In genomic region chr5:76457685-76458491, GRCh38 we compare ENCODE assay signal across 1 cellular context.
TF ChIP-seq lines count a peak whose summit lies in the region.

No MANE protein-coding gene starts in this region.

TF ChIP-seq in SK-N-SH, 30 proteins besides CTCF, POLR2A, EP300 and RAD21 (continued from another document):
- TF ChIP-seq MAX (IDR thresholded peaks at IDR 0.05; ENCODE audit: low read depth) (no peak), NRF1 (IDR thresholded peaks at IDR 0.05; ENCODE audit: low read depth, low read length) (no peak), EZH2phosphoT487 (IDR thresholded peaks at IDR 0.05; ENCODE audit: borderline replicate concordance, low read depth) (no peak), NFIC (IDR thresholded peaks at IDR 0.05; ENCODE audit: borderline replicate concordance) (no peak), GABPA (IDR thresholded peaks at IDR 0.05; ENCODE audit: low read depth) (no peak), PBX3 (IDR thresholded peaks at IDR 0.05) (no peak), FOSL2 (IDR thresholded peaks at IDR 0.05; ENCODE audit: borderline replicate concordance, low read depth) (no peak), RCOR1 (IDR thresholded peaks at IDR 0.05; ENCODE audit: low read length) (peak; percentile 69; the same call in 1 of the 2 replicates), SIN3A (IDR thresholded peaks at IDR 0.05; ENCODE audit: borderline replicate concordance, low read depth, low read length) (no peak), FOXJ3 (CRISPR knock-in tag; IDR thresholded peaks at IDR 0.05) (no peak), MEF2A (IDR thresholded peaks at IDR 0.05; ENCODE audit: borderline replicate concordance, low read depth) (no peak), REST (IDR thresholded peaks at IDR 0.05; ENCODE audit: low read depth, low read length) (no peak), TEAD4 (IDR thresholded peaks at IDR 0.05; ENCODE audit: borderline replicate concordance, insufficient read depth) (no peak), FOXM1 (IDR thresholded peaks at IDR 0.05; ENCODE audit: low read depth) (no peak), RFX5 (IDR thresholded peaks at IDR 0.05; ENCODE audit: low read length) (no peak), POLR2AphosphoS5 (IDR thresholded peaks at IDR 0.05; ENCODE audit: low read depth, low read length) (peak; percentile 20; the same call in 1 of the 2 replicates)
